1 cellular context compared by ENCODE assay signal in the genomic region with DNA sequence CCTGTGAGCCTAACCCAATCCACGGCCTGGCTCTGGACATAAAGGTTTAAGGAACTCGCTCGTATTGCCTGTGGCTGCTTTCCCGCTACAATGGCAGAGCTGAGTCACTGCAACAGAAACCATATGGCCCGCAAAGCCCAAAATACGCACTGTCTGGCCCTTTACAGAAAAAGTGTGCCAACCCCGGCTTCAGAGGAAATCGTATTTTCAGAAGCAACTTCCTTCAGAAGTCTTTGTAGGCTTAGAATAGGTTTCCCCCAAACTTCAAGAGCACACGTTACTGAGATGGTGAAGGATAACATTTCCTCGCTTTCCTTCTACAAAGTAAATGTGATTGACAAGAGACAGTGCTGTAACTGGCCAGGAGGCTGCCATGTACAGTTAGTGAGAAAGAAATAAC.
TF ChIP-seq lines count a peak whose summit lies in the region.

No MANE protein-coding gene starts in this region.

TF ChIP-seq in GM23338, 12 proteins besides CTCF, POLR2A, EP300 and RAD21 (continued from another document):
- TF ChIP-seq, protein P1, sequence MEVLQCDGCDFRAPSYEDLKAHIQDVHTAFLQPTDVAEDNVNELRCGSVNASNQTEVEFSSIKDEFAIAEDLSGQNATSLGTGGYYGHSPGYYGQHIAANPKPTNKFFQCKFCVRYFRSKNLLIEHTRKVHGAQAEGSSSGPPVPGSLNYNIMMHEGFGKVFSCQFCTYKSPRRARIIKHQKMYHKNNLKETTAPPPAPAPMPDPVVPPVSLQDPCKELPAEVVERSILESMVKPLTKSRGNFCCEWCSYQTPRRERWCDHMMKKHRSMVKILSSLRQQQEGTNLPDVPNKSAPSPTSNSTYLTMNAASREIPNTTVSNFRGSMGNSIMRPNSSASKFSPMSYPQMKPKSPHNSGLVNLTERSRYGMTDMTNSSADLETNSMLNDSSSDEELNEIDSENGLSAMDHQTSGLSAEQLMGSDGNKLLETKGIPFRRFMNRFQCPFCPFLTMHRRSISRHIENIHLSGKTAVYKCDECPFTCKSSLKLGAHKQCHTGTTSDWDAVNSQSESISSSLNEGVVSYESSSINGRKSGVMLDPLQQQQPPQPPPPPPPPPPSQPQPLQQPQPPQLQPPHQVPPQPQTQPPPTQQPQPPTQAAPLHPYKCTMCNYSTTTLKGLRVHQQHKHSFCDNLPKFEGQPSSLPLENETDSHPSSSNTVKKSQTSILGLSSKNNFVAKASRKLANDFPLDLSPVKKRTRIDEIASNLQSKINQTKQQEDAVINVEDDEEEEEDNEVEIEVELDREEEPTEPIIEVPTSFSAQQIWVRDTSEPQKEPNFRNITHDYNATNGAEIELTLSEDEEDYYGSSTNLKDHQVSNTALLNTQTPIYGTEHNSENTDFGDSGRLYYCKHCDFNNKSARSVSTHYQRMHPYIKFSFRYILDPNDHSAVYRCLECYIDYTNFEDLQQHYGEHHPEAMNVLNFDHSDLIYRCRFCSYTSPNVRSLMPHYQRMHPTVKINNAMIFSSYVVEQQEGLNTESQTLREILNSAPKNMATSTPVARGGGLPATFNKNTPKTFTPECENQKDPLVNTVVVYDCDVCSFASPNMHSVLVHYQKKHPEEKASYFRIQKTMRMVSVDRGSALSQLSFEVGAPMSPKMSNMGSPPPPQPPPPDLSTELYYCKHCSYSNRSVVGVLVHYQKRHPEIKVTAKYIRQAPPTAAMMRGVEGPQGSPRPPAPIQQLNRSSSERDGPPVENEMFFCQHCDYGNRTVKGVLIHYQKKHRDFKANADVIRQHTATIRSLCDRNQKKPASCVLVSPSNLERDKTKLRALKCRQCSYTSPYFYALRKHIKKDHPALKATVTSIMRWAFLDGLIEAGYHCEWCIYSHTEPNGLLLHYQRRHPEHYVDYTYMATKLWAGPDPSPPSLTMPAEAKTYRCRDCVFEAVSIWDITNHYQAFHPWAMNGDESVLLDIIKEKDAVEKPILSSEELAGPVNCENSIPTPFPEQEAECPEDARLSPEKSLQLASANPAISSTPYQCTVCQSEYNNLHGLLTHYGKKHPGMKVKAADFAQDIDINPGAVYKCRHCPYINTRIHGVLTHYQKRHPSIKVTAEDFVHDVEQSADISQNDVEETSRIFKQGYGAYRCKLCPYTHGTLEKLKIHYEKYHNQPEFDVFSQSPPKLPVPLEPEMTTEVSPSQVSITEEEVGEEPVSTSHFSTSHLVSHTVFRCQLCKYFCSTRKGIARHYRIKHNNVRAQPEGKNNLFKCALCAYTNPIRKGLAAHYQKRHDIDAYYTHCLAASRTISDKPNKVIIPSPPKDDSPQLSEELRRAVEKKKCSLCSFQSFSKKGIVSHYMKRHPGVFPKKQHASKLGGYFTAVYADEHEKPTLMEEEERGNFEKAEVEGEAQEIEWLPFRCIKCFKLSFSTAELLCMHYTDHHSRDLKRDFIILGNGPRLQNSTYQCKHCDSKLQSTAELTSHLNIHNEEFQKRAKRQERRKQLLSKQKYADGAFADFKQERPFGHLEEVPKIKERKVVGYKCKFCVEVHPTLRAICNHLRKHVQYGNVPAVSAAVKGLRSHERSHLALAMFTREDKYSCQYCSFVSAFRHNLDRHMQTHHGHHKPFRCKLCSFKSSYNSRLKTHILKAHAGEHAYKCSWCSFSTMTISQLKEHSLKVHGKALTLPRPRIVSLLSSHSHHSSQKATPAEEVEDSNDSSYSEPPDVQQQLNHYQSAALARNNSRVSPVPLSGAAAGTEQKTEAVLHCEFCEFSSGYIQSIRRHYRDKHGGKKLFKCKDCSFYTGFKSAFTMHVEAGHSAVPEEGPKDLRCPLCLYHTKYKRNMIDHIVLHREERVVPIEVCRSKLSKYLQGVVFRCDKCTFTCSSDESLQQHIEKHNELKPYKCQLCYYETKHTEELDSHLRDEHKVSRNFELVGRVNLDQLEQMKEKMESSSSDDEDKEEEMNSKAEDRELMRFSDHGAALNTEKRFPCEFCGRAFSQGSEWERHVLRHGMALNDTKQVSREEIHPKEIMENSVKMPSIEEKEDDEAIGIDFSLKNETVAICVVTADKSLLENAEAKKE (CRISPR knock-in tag; IDR thresholded peaks at IDR 0.05): no peak
- no peak for TF ChIP-seq ZNF114 (CRISPR knock-in tag; IDR thresholded peaks at IDR 0.05)
- no peak for TF ChIP-seq NANOG (IDR thresholded peaks at IDR 0.05; ENCODE audit: borderline replicate concordance)
- TF ChIP-seq STAT1 (IDR thresholded peaks at IDR 0.05; ENCODE audit: unreplicated experiment): no peak
- no peak for TF ChIP-seq POLR2AphosphoS5 (IDR thresholded peaks at IDR 0.05; ENCODE audit: low read depth)
- TF ChIP-seq ZNF331 (CRISPR knock-in tag; IDR thresholded peaks at IDR 0.05; ENCODE audit: low read depth): no peak
